ENCODE assay signal across 22 cellular contexts in the genomic region with DNA sequence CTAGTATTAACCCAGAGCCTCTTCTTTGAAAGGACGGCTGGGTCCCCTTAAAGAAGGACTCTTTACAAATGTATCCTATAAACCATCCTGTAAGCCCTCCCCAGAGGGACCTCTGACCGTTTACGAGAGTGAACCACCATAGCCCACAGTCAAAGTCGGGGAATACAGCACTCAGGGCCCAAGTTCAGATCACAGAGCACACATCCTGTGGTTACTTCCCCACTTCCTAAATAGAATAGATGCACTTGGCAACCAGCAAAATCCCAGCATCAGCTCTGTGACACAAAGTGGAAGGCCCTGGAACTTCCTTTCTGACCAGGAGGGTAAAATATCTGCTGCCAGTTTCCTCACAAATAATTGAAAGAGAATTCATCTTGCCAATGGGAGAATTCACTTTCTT. TPM values are rescaled to one million over a fixed set of nuclear protein-coding genes. Genes with fewer than 3 reads are reported as not detected.
"Had no signal": no experiment of that assay in that cellular context is flagged by ENCODE, and none has a peak within 500 bp of the region (broad histone marks: within the 10 kb centered on the region; RNA-seq: fewer than 3 reads in every experiment).

No MANE protein-coding gene starts in this region.

- H3K4me3 ChIP-seq: lower lobe of right lung, thyroid gland had no signal

- DNase-seq: activated CD4-positive, alpha-beta T cell treated with anti-CD3 and anti-CD28 coated beads for 36 hours; activated CD4-positive, alpha-beta T cell treated with anti-CD3 and anti-CD28 coated beads, Interleukin-2, amount 50 U/mL, for 48 hours; activated naive CD4-positive, alpha-beta T cell treated with Interleukin-2 at 50 U/mL for 16 hours; activated naive CD8-positive, alpha-beta T cell treated with anti-CD3 and anti-CD28 coated beads, Interleukin-2, amount 50 U/mL, for 24 hours; activated T-cell treated with anti-CD3 and anti-CD28 coated beads, Interleukin-2, amount 50 U/mL, for 1 hour; anterior cingulate cortex; central memory CD4-positive, alpha-beta T cell; lower lobe of right lung; nucleus accumbens; posterior cingulate gyrus; retina; stimulated activated CD4-positive, alpha-beta T cell treated with anti-CD3 and anti-CD28 coated beads, Interleukin-12 subunit alpha, Interleukin-12 subunit beta, amount 100 ng/mL, for 4 hours; stimulated activated CD4-positive, alpha-beta T cell treated with anti-CD3 and anti-CD28 coated beads, Interleukin-1b, Interleukin-23, amount 100 ng/mL, for 48 hours; stimulated activated CD8-positive, alpha-beta memory T cell treated with anti-CD3 and anti-CD28 coated beads, Interleukin-4, amount 100 ng/mL, for 48 hours; stimulated activated naive CD4-positive, alpha-beta T cell treated with Interleukin-2 at 50 U/mL for 16 hours; T-helper 1 cell; T-helper 9 cell; thyroid gland had no signal

- H3K27me3 ChIP-seq: thyroid gland had no signal

- H3K9me3 ChIP-seq: lower lobe of right lung, thyroid gland had no signal

- H3K4me1 ChIP-seq: lower lobe of right lung had no signal

- ATAC-seq: activated CD4-positive, alpha-beta T cell treated with anti-CD3 and anti-CD28 coated beads for 36 hours; activated naive CD8-positive, alpha-beta T cell treated with anti-CD3 and anti-CD28 coated beads, Interleukin-2, amount 50 U/mL, for 24 hours; activated T-helper 17 cell treated with anti-CD3 and anti-CD28 coated beads, Interleukin-2, amount 50 U/mL, for 72 hours; lower lobe of right lung had no signal

- H3K36me3 ChIP-seq: lower lobe of right lung, thyroid gland had no signal

- FAIRE-seq: colon, frontal cortex, keratinocyte had no signal

- H3K27ac ChIP-seq: lower lobe of right lung, thyroid gland had no signal

RNA-seq across cellular contexts. Expression of a gene that starts 6.8 kb away (rescaled TPM):
- polyA plus RNA-seq: keratinocyte had no signal
